In genomic region chr7:54709283-54709682, GRCh38 we compare ENCODE assay signal across 5 cellular contexts.
"Had no signal": no experiment of that assay in that cellular context is flagged by ENCODE, and none has a peak within 500 bp of the region (broad histone marks: within the 10 kb centered on the region; RNA-seq: fewer than 3 reads in every experiment).

No MANE protein-coding gene starts in this region.

- H3K36me3 ChIP-seq: HAP-1 had no signal

- H3K27ac ChIP-seq: HL-60 had no signal

- H3K4me1 ChIP-seq: HAP-1 had no signal

- DNase-seq: H7, KBM-7 had no signal

- H2AFZ ChIP-seq: GM23338 had no signal

- H3K4me3 ChIP-seq: GM23338, HAP-1 had no signal

- H3K4me2 ChIP-seq: GM23338 had no signal
